Comparison of ENCODE assay signal across 21 cellular contexts in the genomic region with DNA sequence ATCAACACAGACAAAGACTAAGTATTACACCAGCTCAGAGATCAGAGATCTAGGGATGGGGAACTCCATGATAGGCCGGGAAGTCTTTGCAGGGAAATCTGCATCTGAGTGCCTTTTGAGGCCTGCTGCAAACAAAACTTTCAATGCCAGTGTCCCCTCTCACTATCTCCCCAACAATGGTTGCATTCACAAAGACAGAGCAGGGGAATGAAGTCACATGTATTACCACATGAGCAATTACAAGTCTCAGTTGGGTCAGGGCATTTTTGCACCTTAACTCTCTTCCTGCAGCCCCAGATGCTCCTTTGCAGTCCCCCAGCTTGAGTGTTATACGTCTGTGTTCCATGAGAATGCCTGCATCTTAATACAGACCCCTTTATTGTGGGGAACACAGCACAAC. TPM values are rescaled to one million over a fixed set of nuclear protein-coding genes. Genes with fewer than 3 reads are reported as not detected.
DNase-seq lines count a peak whose midpoint lies in the region; ATAC-seq, FAIRE-seq and TF ChIP-seq lines count a peak whose summit lies in the region.
"Had no signal": no experiment of that assay in that cellular context is flagged by ENCODE, and none has a peak within 500 bp of the region (broad histone marks: within the 10 kb centered on the region; RNA-seq: fewer than 3 reads in every experiment).

No MANE protein-coding gene starts in this region.

- 49% methylated on average over 2 of the region's 2 CpGs; no CpG with 5 or more reads in 1 of the 2 experiments for WGBS in H1 (ENCODE audit: extremely low coverage in 1 of 2, insufficient coverage in 1 of 2, insufficient read length in 1 of 2, insufficient replicate concordance in 2 of 2, low coverage in 1 of 2, low lambda C conversion rate in 2 of 2, missing lambda C conversion rate in 1 of 2), 2 experiments
- 92 to 100% methylated on average over 2 of the region's 2 CpGs for WGBS in GM23248 (ENCODE audit: low coverage in 1 of 2, low lambda C conversion rate in 2 of 2, missing lambda C conversion rate in 2 of 2), 2 experiments

- H3K79me2 ChIP-seq in PC-3 (ENCODE audit: low read length) (peaks cover 15% of the 10 kb centered on the region; the same call in 1 of the 2 replicates), H1 (ENCODE audit: control insufficient read depth in 1 of 2, insufficient read depth in 2 of 2, low read length in 2 of 2) (peaks cover 0 to 5% of the 10 kb centered on the region in 2 experiments; a peak in 2 of 4 replicates), GM23248 (ENCODE audit: insufficient read depth) (no peaks in the 10 kb centered on the region)

- H3K4ac ChIP-seq in H1 (replicated peaks; ENCODE audit: insufficient read length, low read depth, low read length): no peak overlapping the region

- H3K23ac ChIP-seq in H1 (ENCODE audit: insufficient read length): no peak overlapping the region

- TF ChIP-seq RAD21 in H1 (IDR thresholded peaks at IDR 0.05 in 1 of 2, conservative IDR thresholded peaks at IDR 0.05 in 1 of 2; ENCODE audit: low read depth in 2 of 2, low read length in 2 of 2): no peak

- no peak overlapping the region; the same call in 1 of the 2 replicates for H2BK5ac ChIP-seq in H1 (ENCODE audit: low read depth, low read length)

- H3K9me2 ChIP-seq in PC-3 (replicated peaks; ENCODE audit: low read length) (no peaks in the 10 kb centered on the region), GM23248 (ENCODE audit: insufficient read depth) (no peaks in the 10 kb centered on the region)

- peak overlapping the region; percentile 88 for H3K27ac Mint-ChIP-seq in activated CD4-positive, alpha-beta T cell treated with anti-CD3 and anti-CD28 coated beads, Interleukin-2, amount 10 ng/mL, durations not matched to agents 7 days and 5 days
- H3K27ac Mint-ChIP-seq in neural crest cell (ENCODE audit: unreplicated experiment): peak overlapping the region; percentile 52
- H3K27ac Mint-ChIP-seq: stimulated activated naive B cell treated with anti-CD40 and anti-IgM and Interleukin-4, amounts not matched to agents 10 μg/mL and 1 μg/mL and 100 μg/mL, for 72 hours had no signal

- peak overlapping the region; percentile 1; the same call in 1 of the 2 replicates for H3K18ac ChIP-seq in H1 (ENCODE audit: extremely low read depth, low read length)

- H2AK5ac ChIP-seq in H1 (ENCODE audit: low read depth, low read length): no peak overlapping the region

- H2BK15ac ChIP-seq in H1 (ENCODE audit: low read length): no peak overlapping the region

- H3K36me3 Mint-ChIP-seq in activated CD4-positive, alpha-beta T cell treated with anti-CD3 and anti-CD28 coated beads, Interleukin-2, amount 10 ng/mL, durations not matched to agents 7 days and 5 days (ENCODE audit: low read depth): peaks cover 71% of the 10 kb centered on the region
- peaks cover 3% of the 10 kb centered on the region for H3K36me3 Mint-ChIP-seq in neural crest cell (ENCODE audit: low read depth)

- H3K4me2 ChIP-seq in PC-3 (ENCODE audit: low read length) (no peak overlapping the region), H1 (ENCODE audit: insufficient read depth in 1 of 2, low read depth in 2 of 2, low read length in 2 of 2) (peak overlapping the region; percentile 19 to 24; a peak in 3 of 4 replicates), GM23248 (ENCODE audit: unreplicated experiment) (no peak overlapping the region)
- H3K4me2 ChIP-seq: BLaER1 had no signal

- H4K8ac ChIP-seq in H1 (ENCODE audit: extremely low read depth, insufficient read depth, low read length): no peak overlapping the region

- no peak for FAIRE-seq in H1 (lab: Jason Lieb, UNC)

- ATAC-seq in PC-3: no peak
- ATAC-seq: heart right ventricle; stimulated activated naive B cell treated with anti-CD40 and anti-IgM and Interleukin-4, amounts not matched to agents 10 μg/mL and 1 μg/mL and 100 μg/mL, for 72 hours had no signal

- H3F3A ChIP-seq in PC-3 (ENCODE audit: low read length, unreplicated experiment) (no peaks in the 10 kb centered on the region), GM23248 (ENCODE audit: insufficient read depth) (peaks cover 7% of the 10 kb centered on the region; the same call in 1 of the 2 replicates)

- H3K9me3 Mint-ChIP-seq in activated CD4-positive, alpha-beta T cell treated with anti-CD3 and anti-CD28 coated beads, Interleukin-2, amount 10 ng/mL, durations not matched to agents 7 days and 5 days: peaks cover 23% of the 10 kb centered on the region
- H3K9me3 Mint-ChIP-seq in neural crest cell: no peaks in the 10 kb centered on the region
- H3K9me3 Mint-ChIP-seq: H9; stimulated activated naive B cell treated with anti-CD40 and anti-IgM and Interleukin-4, amounts not matched to agents 10 μg/mL and 1 μg/mL and 100 μg/mL, for 72 hours had no signal

- H3K4me3 Mint-ChIP-seq in activated CD4-positive, alpha-beta T cell treated with anti-CD3 and anti-CD28 coated beads, Interleukin-2, amount 10 ng/mL, durations not matched to agents 7 days and 5 days: no peak overlapping the region
- H3K4me3 Mint-ChIP-seq in neural crest cell: peak overlapping the region; percentile 87
- H3K4me3 Mint-ChIP-seq: H9; stimulated activated naive B cell treated with anti-CD40 and anti-IgM and Interleukin-4, amounts not matched to agents 10 μg/mL and 1 μg/mL and 100 μg/mL, for 72 hours had no signal

- H3K4me3 ChIP-seq in PC-3 (ENCODE audit: low read length) (no peak overlapping the region), H1 (ENCODE audit: extremely low read depth in 1 of 4, insufficient read depth in 2 of 4, low read depth in 3 of 4, low read length in 4 of 4) (no peak overlapping the region), foreskin fibroblast (ENCODE audit: low read depth in 1 of 2, low read length in 2 of 2) (no peak overlapping the region), GM23248 (no peak overlapping the region)
- H3K4me3 ChIP-seq: BLaER1, heart right ventricle, upper lobe of left lung had no signal

- TF ChIP-seq EP300 in H1 (IDR thresholded peaks at IDR 0.05; ENCODE audit: borderline replicate concordance in 1 of 2, low read depth in 2 of 2, low read length in 2 of 2): no peak

- TF ChIP-seq CTCF in PC-3 (conservative IDR thresholded peaks at IDR 0.05; ENCODE audit: low read depth, low read length) (no peak), H1 (IDR thresholded peaks at IDR 0.05; ENCODE audit: control extremely low read depth in 1 of 3, insufficient read depth in 1 of 3, low read depth in 1 of 3, low read length in 3 of 3) (no peak), neural crest cell (conservative IDR thresholded peaks at IDR 0.05) (no peak), foreskin fibroblast (IDR thresholded peaks at IDR 0.05; ENCODE audit: low read depth, low read length) (no peak)

- no peak overlapping the region for H3K14ac ChIP-seq in H1 (ENCODE audit: insufficient read length)

- CTCF ChIA-PET in activated CD4-positive, alpha-beta T cell treated with anti-CD3 and anti-CD28 coated beads, Interleukin-2, amount 10 ng/mL, durations not matched to agents 7 days and 5 days (lab: Charles Lee): interaction anchor here (0.6 to 2.9 kb wide), 8 partner anchors 9 to 1123 kb away, joined by 3 to 20 read pairs (median 4); no protein-coding TSS in a partner anchor
- CTCF ChIA-PET in PC-3 (lab: Charles Lee): interaction anchor here (0.6 to 1.0 kb wide), 2 partner anchors 119 to 609 kb away, joined by 3 read pairs; no protein-coding TSS in a partner anchor
- CTCF ChIA-PET in H1 (lab: Charles Lee; ENCODE audit: partially characterized antibody): interaction anchor here (0.6 to 11.8 kb wide), 8 partner anchors 8 to 437 kb away, joined by 3 to 94 read pairs (median 10); no protein-coding TSS in a partner anchor

- H3K23me2 ChIP-seq in H1 (ENCODE audit: low read depth, low read length): peaks cover 6% of the 10 kb centered on the region

- H3K36me3 ChIP-seq in PC-3 (ENCODE audit: low read depth, low read length) (no peaks in the 10 kb centered on the region), H1 (ENCODE audit: control insufficient read depth in 2 of 4, insufficient read depth in 4 of 4, low read length in 3 of 4) (no peaks in the 10 kb centered on the region), GM23248 (ENCODE audit: low read depth) (no peaks in the 10 kb centered on the region)
- H3K36me3 ChIP-seq: BLaER1, heart right ventricle, upper lobe of left lung had no signal

- no peak overlapping the region for H3K56ac ChIP-seq in H1 (replicated peaks; ENCODE audit: insufficient read length, low read depth, low read length)

- H3K9me3 ChIP-seq in PC-3 (ENCODE audit: low read length) (no peaks in the 10 kb centered on the region), H1 (ENCODE audit: insufficient read depth in 2 of 2, low read depth in 1 of 2, low read length in 1 of 2) (no peaks in the 10 kb centered on the region), GM23248 (ENCODE audit: low read depth) (no peaks in the 10 kb centered on the region)
- H3K9me3 ChIP-seq: BLaER1, heart right ventricle, upper lobe of left lung had no signal

- H3K27me3 ChIP-seq in PC-3 (ENCODE audit: low read length) (no peaks in the 10 kb centered on the region), H1 (replicated peaks in 1 of 4; ENCODE audit: control insufficient read depth in 3 of 4, extremely low read depth in 1 of 4, insufficient read depth in 3 of 4, low read length in 3 of 4) (peaks cover 0 to 12% (median under 1%) of the 10 kb centered on the region in 4 experiments; a peak in 2 of 7 replicates), GM23248 (replicated peaks; ENCODE audit: insufficient read depth) (no peaks in the 10 kb centered on the region; the same call in 1 of the 2 replicates)
- H3K27me3 ChIP-seq: BLaER1, heart right ventricle, upper lobe of left lung had no signal

- no peak for DNase-seq in activated CD4-positive, alpha-beta T cell treated with anti-CD3 and anti-CD28 coated beads, Interleukin-2, amount 10 ng/mL, durations not matched to agents 7 days and 5 days
- no peak for DNase-seq in activated CD4-positive, alpha-beta T cell treated with anti-CD3 and anti-CD28 coated beads for 48 hours
- no peak for DNase-seq in PC-3
- no peak for DNase-seq in H1 (ENCODE audit: low read depth in 1 of 2, low spot score in 2 of 2)
- no peak for DNase-seq in neural crest cell (ENCODE audit: low read depth, low spot score)
- DNase-seq in foreskin fibroblast: no peak
- no peak for DNase-seq in NCI-H748 treated with DMSO at 0.1 percent for 48 hours (lab: John Stamatoyannopoulos, UW)
- DNase-seq in GM23248: no peak
- DNase-seq: effector memory CD4-positive, alpha-beta T cell; H9; heart right ventricle; Kasumi-1; mesendoderm; NCI-H1417 treated with DMSO at 0.1 percent for 48 hours; NCI-H2171; retina; stimulated activated naive B cell treated with anti-CD40 and anti-IgM and Interleukin-4, amounts not matched to agents 10 μg/mL and 1 μg/mL and 100 μg/mL, for 72 hours; SW 1271; upper lobe of left lung had no signal

- intact Hi-C loops in PC-3 (cut with micrococcal nuclease): loop anchor here (2.0 to 5.0 kb wide), 4 partner anchors 61 to 167 kb away; no protein-coding TSS in a partner anchor

- H4K20me1 ChIP-seq in PC-3 (ENCODE audit: low read length) (peaks cover 11% of the 10 kb centered on the region; the same call in 1 of the 2 replicates), H1 (replicated peaks in 1 of 2; ENCODE audit: control insufficient read depth in 1 of 2, insufficient read depth in 2 of 2, low read length in 2 of 2) (peaks cover 2 to 3% of the 10 kb centered on the region in 2 experiments), GM23248 (ENCODE audit: insufficient read depth) (no peaks in the 10 kb centered on the region)

- H2BK120ac ChIP-seq in H1 (replicated peaks; ENCODE audit: low read depth, low read length): no peak overlapping the region

- POLR2A ChIA-PET in activated CD4-positive, alpha-beta T cell treated with anti-CD3 and anti-CD28 coated beads, Interleukin-2, amount 10 ng/mL, durations not matched to agents 7 days and 5 days (lab: Charles Lee): no interaction called here
- POLR2A ChIA-PET in PC-3 (lab: Charles Lee; ENCODE audit: unreplicated experiment): interaction anchor here (0.6 to 0.7 kb wide), 4 partner anchors 9 to 167 kb away, joined by 3 to 5 read pairs (median 4); no protein-coding TSS in a partner anchor
- POLR2A ChIA-PET in H1 (lab: Charles Lee; ENCODE audit: partially characterized antibody): no interaction called here

- H3K9ac ChIP-seq in PC-3 (ENCODE audit: low read length): peak overlapping the region; percentile 9; the same call in 1 of the 2 replicates
- no peak overlapping the region for H3K9ac ChIP-seq in H1 (replicated peaks in 1 of 4; ENCODE audit: extremely low read depth in 1 of 4, low read depth in 3 of 4, low read length in 3 of 4)
- H3K9ac ChIP-seq in GM23248: no peak overlapping the region
- H3K9ac ChIP-seq: BLaER1 had no signal

- no peak overlapping the region for H2BK12ac ChIP-seq in H1 (ENCODE audit: low read depth, low read length)

- H2AFZ ChIP-seq in PC-3 (ENCODE audit: low read length) (no peak overlapping the region), H1 (ENCODE audit: low read length) (no peak overlapping the region), GM23248 (no peak overlapping the region)

- H3K4me1 ChIP-seq in PC-3 (ENCODE audit: insufficient read depth, low read length): peaks cover 38% of the 10 kb centered on the region
- peaks cover 3 to 17% (median 7%) of the 10 kb centered on the region in 4 experiments for H3K4me1 ChIP-seq in H1 (replicated peaks in 1 of 4; ENCODE audit: control insufficient read depth in 3 of 4, insufficient read depth in 4 of 4, low read length in 3 of 4)
- no peaks in the 10 kb centered on the region for H3K4me1 ChIP-seq in GM23248 (ENCODE audit: insufficient read depth)

- no peaks in the 10 kb centered on the region for H3K27me3 Mint-ChIP-seq in activated CD4-positive, alpha-beta T cell treated with anti-CD3 and anti-CD28 coated beads, Interleukin-2, amount 10 ng/mL, durations not matched to agents 7 days and 5 days
- H3K27me3 Mint-ChIP-seq in neural crest cell (ENCODE audit: low read depth): no peaks in the 10 kb centered on the region

- TF ChIP-seq POLR2A in H1 (IDR thresholded peaks at IDR 0.05; ENCODE audit: control extremely low read depth in 1 of 2, low read depth in 2 of 2, low read length in 2 of 2): no peak

- no peak overlapping the region for H4K91ac ChIP-seq in H1 (replicated peaks; ENCODE audit: insufficient read length, low read length)

- peaks cover 84% of the 10 kb centered on the region for H3K4me1 Mint-ChIP-seq in activated CD4-positive, alpha-beta T cell treated with anti-CD3 and anti-CD28 coated beads, Interleukin-2, amount 10 ng/mL, durations not matched to agents 7 days and 5 days
- peaks cover 43% of the 10 kb centered on the region for H3K4me1 Mint-ChIP-seq in neural crest cell

- no peaks in the 10 kb centered on the region for H3K79me1 ChIP-seq in H1 (ENCODE audit: low read depth, low read length)

- 0 out of 2 replicates have a peak overlapping the region, but pooled peaks have one; percentile 28 for H2BK20ac ChIP-seq in H1 (ENCODE audit: low read length)

- H4K5ac ChIP-seq in H1 (ENCODE audit: insufficient read length, low read depth, low read length): no peak overlapping the region

- no TSS peak for BruUV-seq in PC-3 (replicated peaks; lab: Mats Ljungman, UMichigan)

- H3K27ac ChIP-seq in PC-3 (ENCODE audit: low read length) (peak overlapping the region; percentile 93), H1 (ENCODE audit: low read depth, low read length) (no peak overlapping the region), GM23248 (no peak overlapping the region)
- H3K27ac ChIP-seq: BLaER1, heart right ventricle, RWPE1, upper lobe of left lung had no signal

- in situ Hi-C loops in GM23248 (cut with MboI): no loop called here

RNA-seq across cellular contexts. Expression of gene RNF144A, which starts 1.8 kb away (rescaled TPM):
- 100 to 1,000 TPM in 1 of 2 experiments, 10 to 100 TPM in 1; 89.6 to 101 TPM for total RNA-seq in activated CD4-positive, alpha-beta T cell treated with anti-CD3 and anti-CD28 coated beads, Interleukin-2, amount 10 ng/mL, durations not matched to agents 7 days and 5 days
- total RNA-seq in PC-3 (2014; rRNA removed): 9.5 and 13.1 TPM in 2 replicates
- 15.0 and 15.1 TPM in 2 replicates for total RNA-seq in H1 (2021; fragmentation: NEBNext Ultra II Directional; extraction: Animal tissue kit (Norgen Biotek cat#: 25700))
- 14.0 and 14.1 TPM in 2 replicates for polyA plus RNA-seq in H1 (2011; rRNA removed)
- polyA plus RNA-seq in H1 (2011; cell fraction: cytosol; rRNA removed): 12.8 TPM
- polyA plus RNA-seq in H1 (2011; cell fraction: nucleus; rRNA removed): 18.8 TPM
- polyA plus RNA-seq in H1 (2012, experiment 1 of 2): 9.2 to 12.6 TPM (median 9.7 TPM) in 4 replicates
- 2.8 TPM for polyA plus RNA-seq in H1 (2012, experiment 2 of 2)
- polyA plus RNA-seq in H1 (2013, experiment 1 of 2): 6.2 TPM
- 6.5 TPM for polyA plus RNA-seq in H1 (2013, experiment 2 of 2)
- 33.4 and 44.2 TPM in 2 replicates for polyA minus RNA-seq in H1 (2011; rRNA and poly(A)+ RNA removed)
- polyA minus RNA-seq in H1 (2011; cell fraction: cytosol; rRNA and poly(A)+ RNA removed): 18.0 TPM
- 37.8 TPM for polyA minus RNA-seq in H1 (2011; cell fraction: nucleus; rRNA and poly(A)+ RNA removed)
- total RNA-seq in neural crest cell: 49.6 and 49.9 TPM in 2 replicates
- 3.5 and 5.7 TPM in 2 replicates for total RNA-seq in GM23248 (2014; rRNA removed; shearing (Covaris generic))
- polyA plus RNA-seq in GM23248 (2016; fragmentation: Nextera tagmentation; extraction: Ambion mirVana): 0.60 and 0.67 TPM in 2 replicates

RNA-seq across cellular contexts. Expression of gene RSAD2, which starts 37.8 kb away (rescaled TPM):
- 100 to 1,000 TPM; 100 to 101 TPM for total RNA-seq in activated CD4-positive, alpha-beta T cell treated with anti-CD3 and anti-CD28 coated beads, Interleukin-2, amount 10 ng/mL, durations not matched to agents 7 days and 5 days
- total RNA-seq in PC-3 (2014; rRNA removed) (0.35 and 2.1 TPM in 2 replicates), neural crest cell (1.0 and 1.1 TPM in 2 replicates)
- not detected in 2 replicates for total RNA-seq in H1 (2021; fragmentation: NEBNext Ultra II Directional; extraction: Animal tissue kit (Norgen Biotek cat#: 25700))
- polyA plus RNA-seq in H1 (2011; rRNA removed) (not detected in 2 replicates), GM23248 (2016; fragmentation: Nextera tagmentation; extraction: Ambion mirVana) (not detected in 2 replicates)
- 0.18 TPM for polyA plus RNA-seq in H1 (2011; cell fraction: cytosol; rRNA removed)
- polyA plus RNA-seq in H1 (2011; cell fraction: nucleus; rRNA removed): not detected
- 0.27 TPM in 1 of 4 replicates, not detected in the others for polyA plus RNA-seq in H1 (2012, experiment 1 of 2)
- not detected for polyA plus RNA-seq in H1 (2012, experiment 2 of 2)
- polyA plus RNA-seq in H1 (2013, experiment 1 of 2): 0.04 TPM
- 0.02 TPM for polyA plus RNA-seq in H1 (2013, experiment 2 of 2)
- polyA minus RNA-seq in H1 (2011; rRNA and poly(A)+ RNA removed): 0.03 and 0.83 TPM in 2 replicates
- polyA minus RNA-seq in H1 (2011; cell fraction: cytosol; rRNA and poly(A)+ RNA removed): not detected
- polyA minus RNA-seq in H1 (2011; cell fraction: nucleus; rRNA and poly(A)+ RNA removed): not detected
- not detected in 2 replicates for total RNA-seq in GM23248 (2014; rRNA removed; shearing (Covaris generic))
- total RNA-seq: H9 had no signal

RNA-seq across cellular contexts. Expression of gene CMPK2, which starts 49.7 kb away (rescaled TPM):
- total RNA-seq in activated CD4-positive, alpha-beta T cell treated with anti-CD3 and anti-CD28 coated beads, Interleukin-2, amount 10 ng/mL, durations not matched to agents 7 days and 5 days: 10 to 100 TPM; 94.3 to 96.0 TPM
- total RNA-seq in PC-3 (2014; rRNA removed) (5.0 and 6.5 TPM in 2 replicates), neural crest cell (2.2 and 3.3 TPM in 2 replicates)
- 0.28 and 0.31 TPM in 2 replicates for total RNA-seq in H1 (2021; fragmentation: NEBNext Ultra II Directional; extraction: Animal tissue kit (Norgen Biotek cat#: 25700))
- polyA plus RNA-seq in H1 (2011; rRNA removed) (0.46 and 0.53 TPM in 2 replicates), GM23248 (2016; fragmentation: Nextera tagmentation; extraction: Ambion mirVana) (0.11 TPM in 1 of 2 replicates, not detected in the other)
- 0.36 TPM for polyA plus RNA-seq in H1 (2011; cell fraction: cytosol; rRNA removed)
- polyA plus RNA-seq in H1 (2011; cell fraction: nucleus; rRNA removed): 0.34 TPM
- polyA plus RNA-seq in H1 (2012, experiment 1 of 2): 0.16 to 0.51 TPM (median 0.40 TPM) in 4 replicates
- 0.70 TPM for polyA plus RNA-seq in H1 (2012, experiment 2 of 2)
- polyA plus RNA-seq in H1 (2013, experiment 1 of 2): 0.28 TPM
- polyA plus RNA-seq in H1 (2013, experiment 2 of 2): 0.33 TPM
- polyA minus RNA-seq in H1 (2011; rRNA and poly(A)+ RNA removed): 1.1 and 1.6 TPM in 2 replicates
- polyA minus RNA-seq in H1 (2011; cell fraction: cytosol; rRNA and poly(A)+ RNA removed): not detected
- polyA minus RNA-seq in H1 (2011; cell fraction: nucleus; rRNA and poly(A)+ RNA removed): 0.70 TPM
- total RNA-seq in GM23248 (2014; rRNA removed; shearing (Covaris generic)): 0.13 TPM in 1 of 2 replicates, not detected in the other

Comparison
In these comparisons a context has a peak if more than half of its experiments do, and no peak if none do; other contexts are left out.
1. H3K4me2 ChIP-seq: peak in H1 (2 of 2); none in PC-3 (single experiment) and GM23248 (single experiment).
2. RNA of gene RSAD2, which starts 37.8 kb away (total RNA-seq): 100 to 101 TPM in activated CD4-positive, alpha-beta T cell treated with anti-CD3 and anti-CD28 coated beads, Interleukin-2, amount 10 ng/mL, durations not matched to agents 7 days and 5 days; 0.35 to 2.1 TPM in PC-3, 1.0 to 1.1 TPM in neural crest cell, not detected in H1 and not detected in GM23248; every median in the first group is over 10 times any median in the second.
3. RNA of gene CMPK2, which starts 49.7 kb away (total RNA-seq): 94.3 to 96.0 TPM in activated CD4-positive, alpha-beta T cell treated with anti-CD3 and anti-CD28 coated beads, Interleukin-2, amount 10 ng/mL, durations not matched to agents 7 days and 5 days; 5.0 to 6.5 TPM in PC-3, 2.2 to 3.3 TPM in neural crest cell, 0.28 to 0.31 TPM in H1 and 0.13 TPM in GM23248; every median in the first group is over 10 times any median in the second.